ENCODE assay signal across 8 cellular contexts in the genomic region with DNA sequence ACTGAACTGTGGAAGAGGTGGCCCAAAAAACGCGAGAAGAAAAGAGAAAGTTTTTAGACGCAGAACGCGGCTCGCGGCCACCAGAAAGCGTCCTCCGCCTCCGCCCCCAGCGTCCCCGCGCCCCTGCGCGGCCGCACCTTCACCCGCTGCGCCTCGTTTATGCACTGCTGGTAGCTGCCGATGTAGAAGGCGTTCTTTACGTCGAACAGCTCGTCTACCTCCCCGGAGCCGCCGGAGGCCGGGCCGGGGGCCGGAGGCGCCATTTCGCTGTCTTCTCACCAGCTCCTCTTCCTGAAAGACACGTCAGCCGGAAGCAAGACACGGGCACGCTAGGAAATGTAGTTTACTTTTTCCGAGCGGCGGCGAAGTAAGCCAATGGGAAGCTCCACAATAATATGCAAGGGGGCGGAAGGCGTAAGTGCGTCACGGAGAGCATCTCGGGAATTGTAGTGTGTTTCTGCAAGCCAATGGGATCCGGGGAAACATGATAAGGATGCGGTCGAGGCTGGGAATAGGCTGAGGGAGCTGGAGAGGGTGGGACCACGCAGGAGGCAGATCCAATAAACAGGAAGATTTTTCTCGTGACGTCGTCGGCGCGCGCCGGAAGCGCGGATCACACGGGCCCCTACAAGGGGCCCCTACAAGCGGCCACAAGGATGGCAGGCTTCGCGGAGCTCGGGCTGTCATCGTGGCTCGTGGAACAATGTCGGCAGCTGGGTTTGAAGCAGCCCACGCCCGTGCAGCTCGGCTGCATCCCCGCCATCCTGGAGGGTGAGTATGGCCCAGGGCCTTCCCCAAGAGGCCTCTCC. TPM values are rescaled to one million over a fixed set of nuclear protein-coding genes. Genes with fewer than 3 reads are reported as not detected.
DNase-seq lines count a peak whose midpoint lies in the region; ATAC-seq and TF ChIP-seq lines count a peak whose summit lies in the region.

A gene (minus strand): TSS at position 302 of the 809 bp plus-strand sequence. CDS start 39 bp downstream, at position 263.
A gene with protein sequence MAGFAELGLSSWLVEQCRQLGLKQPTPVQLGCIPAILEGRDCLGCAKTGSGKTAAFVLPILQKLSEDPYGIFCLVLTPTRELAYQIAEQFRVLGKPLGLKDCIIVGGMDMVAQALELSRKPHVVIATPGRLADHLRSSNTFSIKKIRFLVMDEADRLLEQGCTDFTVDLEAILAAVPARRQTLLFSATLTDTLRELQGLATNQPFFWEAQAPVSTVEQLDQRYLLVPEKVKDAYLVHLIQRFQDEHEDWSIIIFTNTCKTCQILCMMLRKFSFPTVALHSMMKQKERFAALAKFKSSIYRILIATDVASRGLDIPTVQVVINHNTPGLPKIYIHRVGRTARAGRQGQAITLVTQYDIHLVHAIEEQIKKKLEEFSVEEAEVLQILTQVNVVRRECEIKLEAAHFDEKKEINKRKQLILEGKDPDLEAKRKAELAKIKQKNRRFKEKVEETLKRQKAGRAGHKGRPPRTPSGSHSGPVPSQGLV (plus strand): TSS at position 630 of the 809 bp plus-strand sequence. CDS start 27 bp downstream, at position 657.

- POLR2A ChIA-PET in PC-3 (lab: Charles Lee; ENCODE audit: unreplicated experiment), result interaction anchor here (0.6 to 1.2 kb wide), 7 partner anchors 9 to 330 kb away, joined by 3 to 20 read pairs (median 4); no protein-coding TSS in a partner anchor

- intact Hi-C loops in PC-3 (cut with micrococcal nuclease), result no loop called here
- intact Hi-C loops in mucosa of descending colon (cut with DNase I, micrococcal nuclease), result no loop called here

- no peak for TF ChIP-seq EP300 in Ishikawa (IDR thresholded peaks at IDR 0.05; ENCODE audit: borderline replicate concordance)

- H3K36me3 ChIP-seq in PC-3 (ENCODE audit: low read depth, low read length), result peaks cover 25% of the 10 kb centered on the region
- peaks cover 8% of the 10 kb centered on the region for H3K36me3 ChIP-seq in mucosa of descending colon (ENCODE audit: low read depth)

- TF ChIP-seq CTCF in PC-3 (conservative IDR thresholded peaks at IDR 0.05; ENCODE audit: low read depth, low read length) (no peak), mucosa of descending colon (IDR thresholded peaks at IDR 0.05) (no peak)

- peak; percentile 99 for DNase-seq in DMS 273 treated with DMSO at 0.1 percent for 48 hours (lab: John Stamatoyannopoulos, UW)
- DNase-seq in PC-3, result peak; percentile 99
- DNase-seq in activated T-cell treated with anti-CD3 and anti-CD28 coated beads for 48 hours (ENCODE audit: low read depth), result peak; percentile 95
- peak; percentile 99 for DNase-seq in epithelial cell of prostate (ENCODE audit: low read depth, low spot score)
- peak; percentile 97 to 99 (median 98) for DNase-seq in mucosa of descending colon
- DNase-seq in stimulated activated CD8-positive, alpha-beta memory T cell treated with anti-CD3 and anti-CD28 coated beads, Interleukin-4, amount 100 ng/mL, for 24 hours (ENCODE audit: low read depth), result peak; percentile 96

- BruUV-seq in PC-3 (replicated peaks; lab: Mats Ljungman, UMichigan), result no TSS peak

- H3K27ac ChIP-seq in PC-3 (ENCODE audit: low read length) (peak within 1 kb of the TSS; percentile 58), epithelial cell of prostate (peak within 1 kb of the TSS; percentile 85)

- CTCF ChIA-PET in PC-3 (lab: Charles Lee), result interaction anchor here (2.3 kb wide), 1 partner anchor 68 kb away, joined by 12 read pairs; no protein-coding TSS in a partner anchor

- H4K20me1 ChIP-seq in PC-3 (ENCODE audit: low read length), result no peaks in the 10 kb centered on the region

- H3K9me2 ChIP-seq in PC-3 (replicated peaks; ENCODE audit: low read length), result no peaks in the 10 kb centered on the region

- H3K79me2 ChIP-seq in PC-3 (ENCODE audit: low read length), result peaks cover 68% of the 10 kb centered on the region

- H3F3A ChIP-seq in PC-3 (ENCODE audit: low read length, unreplicated experiment), result no peaks in the 10 kb centered on the region

- TF ChIP-seq RAD21 in Ishikawa (IDR thresholded peaks at IDR 0.05; ENCODE audit: low read depth), result no peak

- H3K9me3 ChIP-seq in PC-3 (ENCODE audit: low read length), result no peaks in the 10 kb centered on the region
- H3K9me3 ChIP-seq in mucosa of descending colon, result no peaks in the 10 kb centered on the region

- H3K9ac ChIP-seq in PC-3 (ENCODE audit: low read length), result peak within 1 kb of the TSS; percentile 92

- ATAC-seq in GM21529 (IDR thresholded peaks at IDR 0.05; ENCODE audit: unreplicated experiment) (peak; percentile 92), PC-3 (peak; percentile 97), mucosa of descending colon (peak; percentile 98)

- H3K4me2 ChIP-seq in PC-3 (ENCODE audit: low read length), result peak within 1 kb of the TSS; percentile 96

- no peaks in the 10 kb centered on the region for H3K27me3 ChIP-seq in PC-3 (ENCODE audit: low read length)

- H3K4me3 ChIP-seq in PC-3 (ENCODE audit: low read length) (peak within 1 kb of the TSS; percentile 97), mucosa of descending colon (peak within 1 kb of the TSS; percentile 89)

- peaks cover 16% of the 10 kb centered on the region for H3K4me1 ChIP-seq in PC-3 (ENCODE audit: insufficient read depth, low read length)
- H3K4me1 ChIP-seq in mucosa of descending colon (ENCODE audit: low read depth), result peaks cover 25% of the 10 kb centered on the region

- H2AFZ ChIP-seq in PC-3 (ENCODE audit: low read length), result peak within 1 kb of the TSS; percentile 72

TF ChIP-seq in Ishikawa, 13 proteins besides CTCF, POLR2A, EP300 and RAD21:
- no peak for TF ChIP-seq CEBPB (IDR thresholded peaks at IDR 0.05)
- peak; percentile 68; the same call in 1 of the 2 replicates for TF ChIP-seq EGR1 (IDR thresholded peaks at IDR 0.05)
- TF ChIP-seq YY1 (IDR thresholded peaks at IDR 0.05; ENCODE audit: low read depth), result peak; percentile 88
- no peak for TF ChIP-seq TEAD4 (IDR thresholded peaks at IDR 0.05)
- TF ChIP-seq, protein P1, sequence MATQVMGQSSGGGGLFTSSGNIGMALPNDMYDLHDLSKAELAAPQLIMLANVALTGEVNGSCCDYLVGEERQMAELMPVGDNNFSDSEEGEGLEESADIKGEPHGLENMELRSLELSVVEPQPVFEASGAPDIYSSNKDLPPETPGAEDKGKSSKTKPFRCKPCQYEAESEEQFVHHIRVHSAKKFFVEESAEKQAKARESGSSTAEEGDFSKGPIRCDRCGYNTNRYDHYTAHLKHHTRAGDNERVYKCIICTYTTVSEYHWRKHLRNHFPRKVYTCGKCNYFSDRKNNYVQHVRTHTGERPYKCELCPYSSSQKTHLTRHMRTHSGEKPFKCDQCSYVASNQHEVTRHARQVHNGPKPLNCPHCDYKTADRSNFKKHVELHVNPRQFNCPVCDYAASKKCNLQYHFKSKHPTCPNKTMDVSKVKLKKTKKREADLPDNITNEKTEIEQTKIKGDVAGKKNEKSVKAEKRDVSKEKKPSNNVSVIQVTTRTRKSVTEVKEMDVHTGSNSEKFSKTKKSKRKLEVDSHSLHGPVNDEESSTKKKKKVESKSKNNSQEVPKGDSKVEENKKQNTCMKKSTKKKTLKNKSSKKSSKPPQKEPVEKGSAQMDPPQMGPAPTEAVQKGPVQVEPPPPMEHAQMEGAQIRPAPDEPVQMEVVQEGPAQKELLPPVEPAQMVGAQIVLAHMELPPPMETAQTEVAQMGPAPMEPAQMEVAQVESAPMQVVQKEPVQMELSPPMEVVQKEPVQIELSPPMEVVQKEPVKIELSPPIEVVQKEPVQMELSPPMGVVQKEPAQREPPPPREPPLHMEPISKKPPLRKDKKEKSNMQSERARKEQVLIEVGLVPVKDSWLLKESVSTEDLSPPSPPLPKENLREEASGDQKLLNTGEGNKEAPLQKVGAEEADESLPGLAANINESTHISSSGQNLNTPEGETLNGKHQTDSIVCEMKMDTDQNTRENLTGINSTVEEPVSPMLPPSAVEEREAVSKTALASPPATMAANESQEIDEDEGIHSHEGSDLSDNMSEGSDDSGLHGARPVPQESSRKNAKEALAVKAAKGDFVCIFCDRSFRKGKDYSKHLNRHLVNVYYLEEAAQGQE (IDR thresholded peaks at IDR 0.05; ENCODE audit: low read depth), result no peak
- TF ChIP-seq FOXM1 (IDR thresholded peaks at IDR 0.05; ENCODE audit: borderline replicate concordance, low read depth), result no peak
- no peak; the same call in none of the 2 replicates for TF ChIP-seq CREB1 (IDR thresholded peaks at IDR 0.05; ENCODE audit: low read depth)
- no peak for TF ChIP-seq ZBTB7A (IDR thresholded peaks at IDR 0.05; ENCODE audit: low read depth)
- no peak for TF ChIP-seq TCF12 (IDR thresholded peaks at IDR 0.05; ENCODE audit: low read depth)
- TF ChIP-seq TAF1 (IDR thresholded peaks at IDR 0.05; ENCODE audit: low read depth), result peak; percentile 93
- TF ChIP-seq NFIC (IDR thresholded peaks at IDR 0.05), result no peak
- TF ChIP-seq, protein P2, sequence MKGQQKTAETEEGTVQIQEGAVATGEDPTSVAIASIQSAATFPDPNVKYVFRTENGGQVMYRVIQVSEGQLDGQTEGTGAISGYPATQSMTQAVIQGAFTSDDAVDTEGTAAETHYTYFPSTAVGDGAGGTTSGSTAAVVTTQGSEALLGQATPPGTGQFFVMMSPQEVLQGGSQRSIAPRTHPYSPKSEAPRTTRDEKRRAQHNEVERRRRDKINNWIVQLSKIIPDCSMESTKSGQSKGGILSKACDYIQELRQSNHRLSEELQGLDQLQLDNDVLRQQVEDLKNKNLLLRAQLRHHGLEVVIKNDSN (IDR thresholded peaks at IDR 0.05), result peak; percentile 52
- TF ChIP-seq, protein P3, sequence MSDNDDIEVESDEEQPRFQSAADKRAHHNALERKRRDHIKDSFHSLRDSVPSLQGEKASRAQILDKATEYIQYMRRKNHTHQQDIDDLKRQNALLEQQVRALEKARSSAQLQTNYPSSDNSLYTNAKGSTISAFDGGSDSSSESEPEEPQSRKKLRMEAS (IDR thresholded peaks at IDR 0.05), result peak; percentile 54

RNA-seq across cellular contexts. Expression of the first gene that starts in this region (rescaled TPM):
- total RNA-seq in PC-3 (2014; rRNA removed) (408 and 410 TPM in 2 replicates), mucosa of descending colon (100 to 1,000 TPM; 119 to 227 (median 176) TPM)

RNA-seq across cellular contexts. Expression of the second gene that starts in this region (rescaled TPM):
- 120 and 145 TPM in 2 replicates for total RNA-seq in PC-3 (2014; rRNA removed)
- total RNA-seq in mucosa of descending colon, result 10 to 100 TPM; 37.4 to 47.3 (median 40.4) TPM

Comparison
In these comparisons a context has a peak if more than half of its experiments do, and no peak if none do; other contexts are left out.
1. Peak in every context shown above with its lines: DNase-seq, ATAC-seq, H3K4me3 ChIP-seq and H3K27ac ChIP-seq.